Comparison of ENCODE assay signal across 1 cellular context in the genomic region with DNA sequence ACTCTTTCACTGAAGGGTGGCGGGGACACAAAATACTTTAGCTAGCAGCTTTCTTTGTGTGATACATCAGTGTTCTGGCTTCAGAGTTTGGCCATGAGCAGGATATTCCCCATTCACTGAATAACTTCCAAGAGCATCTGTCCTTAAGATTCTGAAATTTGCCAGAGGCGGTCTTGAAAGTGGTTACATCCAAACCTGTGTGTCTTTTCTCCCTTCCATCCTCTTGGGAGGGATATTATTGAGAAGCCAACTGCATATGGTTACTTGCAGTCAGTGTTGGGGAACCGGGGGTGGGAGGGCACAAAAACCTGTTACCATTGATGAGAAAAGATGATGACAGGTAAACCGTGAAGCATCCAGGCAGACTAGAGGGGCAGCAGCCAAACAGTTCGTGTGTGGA.
TF ChIP-seq lines count a peak whose summit lies in the region.

No MANE protein-coding gene starts in this region.

TF ChIP-seq in HepG2, 621 proteins besides CTCF, POLR2A, EP300 and RAD21 (continued from another document):
- TF ChIP-seq, protein P1, sequence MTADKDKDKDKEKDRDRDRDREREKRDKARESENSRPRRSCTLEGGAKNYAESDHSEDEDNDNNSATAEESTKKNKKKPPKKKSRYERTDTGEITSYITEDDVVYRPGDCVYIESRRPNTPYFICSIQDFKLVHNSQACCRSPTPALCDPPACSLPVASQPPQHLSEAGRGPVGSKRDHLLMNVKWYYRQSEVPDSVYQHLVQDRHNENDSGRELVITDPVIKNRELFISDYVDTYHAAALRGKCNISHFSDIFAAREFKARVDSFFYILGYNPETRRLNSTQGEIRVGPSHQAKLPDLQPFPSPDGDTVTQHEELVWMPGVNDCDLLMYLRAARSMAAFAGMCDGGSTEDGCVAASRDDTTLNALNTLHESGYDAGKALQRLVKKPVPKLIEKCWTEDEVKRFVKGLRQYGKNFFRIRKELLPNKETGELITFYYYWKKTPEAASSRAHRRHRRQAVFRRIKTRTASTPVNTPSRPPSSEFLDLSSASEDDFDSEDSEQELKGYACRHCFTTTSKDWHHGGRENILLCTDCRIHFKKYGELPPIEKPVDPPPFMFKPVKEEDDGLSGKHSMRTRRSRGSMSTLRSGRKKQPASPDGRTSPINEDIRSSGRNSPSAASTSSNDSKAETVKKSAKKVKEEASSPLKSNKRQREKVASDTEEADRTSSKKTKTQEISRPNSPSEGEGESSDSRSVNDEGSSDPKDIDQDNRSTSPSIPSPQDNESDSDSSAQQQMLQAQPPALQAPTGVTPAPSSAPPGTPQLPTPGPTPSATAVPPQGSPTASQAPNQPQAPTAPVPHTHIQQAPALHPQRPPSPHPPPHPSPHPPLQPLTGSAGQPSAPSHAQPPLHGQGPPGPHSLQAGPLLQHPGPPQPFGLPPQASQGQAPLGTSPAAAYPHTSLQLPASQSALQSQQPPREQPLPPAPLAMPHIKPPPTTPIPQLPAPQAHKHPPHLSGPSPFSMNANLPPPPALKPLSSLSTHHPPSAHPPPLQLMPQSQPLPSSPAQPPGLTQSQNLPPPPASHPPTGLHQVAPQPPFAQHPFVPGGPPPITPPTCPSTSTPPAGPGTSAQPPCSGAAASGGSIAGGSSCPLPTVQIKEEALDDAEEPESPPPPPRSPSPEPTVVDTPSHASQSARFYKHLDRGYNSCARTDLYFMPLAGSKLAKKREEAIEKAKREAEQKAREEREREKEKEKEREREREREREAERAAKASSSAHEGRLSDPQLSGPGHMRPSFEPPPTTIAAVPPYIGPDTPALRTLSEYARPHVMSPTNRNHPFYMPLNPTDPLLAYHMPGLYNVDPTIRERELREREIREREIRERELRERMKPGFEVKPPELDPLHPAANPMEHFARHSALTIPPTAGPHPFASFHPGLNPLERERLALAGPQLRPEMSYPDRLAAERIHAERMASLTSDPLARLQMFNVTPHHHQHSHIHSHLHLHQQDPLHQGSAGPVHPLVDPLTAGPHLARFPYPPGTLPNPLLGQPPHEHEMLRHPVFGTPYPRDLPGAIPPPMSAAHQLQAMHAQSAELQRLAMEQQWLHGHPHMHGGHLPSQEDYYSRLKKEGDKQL (CRISPR knock-in tag; IDR thresholded peaks at IDR 0.05; ENCODE audit: low read depth), result no peak
- TF ChIP-seq AHR (CRISPR knock-in tag; IDR thresholded peaks at IDR 0.05), result no peak
- TF ChIP-seq MTF1 (CRISPR knock-in tag; IDR thresholded peaks at IDR 0.05), result no peak
- no peak for TF ChIP-seq ZNF3 (CRISPR knock-in tag; IDR thresholded peaks at IDR 0.05)
- TF ChIP-seq ZNF496 (CRISPR knock-in tag; IDR thresholded peaks at IDR 0.05; ENCODE audit: insufficient replicate concordance), result no peak
- TF ChIP-seq SRF (IDR thresholded peaks at IDR 0.05; ENCODE audit: low read depth, low read length), result no peak
- no peak for TF ChIP-seq TERF1 (CRISPR knock-in tag; IDR thresholded peaks at IDR 0.05)
- TF ChIP-seq HOMEZ (CRISPR knock-in tag; IDR thresholded peaks at IDR 0.05; ENCODE audit: low read depth), result no peak
- no peak for TF ChIP-seq PHB2 (IDR thresholded peaks at IDR 0.05; ENCODE audit: partially characterized antibody)
- no peak for TF ChIP-seq ZNF205 (CRISPR knock-in tag; IDR thresholded peaks at IDR 0.05)
- no peak for TF ChIP-seq ZMYM2 (CRISPR knock-in tag; IDR thresholded peaks at IDR 0.05)
- TF ChIP-seq U2AF1 (optimal IDR thresholded peaks at IDR 0.05; ENCODE audit: low read depth, low read length), result no peak
- no peak for TF ChIP-seq NFIC (IDR thresholded peaks at IDR 0.05; ENCODE audit: low read length)
- no peak for TF ChIP-seq ETV5 (CRISPR knock-in tag; IDR thresholded peaks at IDR 0.05; ENCODE audit: borderline replicate concordance)
TF ChIP-seq in HepG2: peak in this region for 0.
